ENCODE assay signal across 8 cellular contexts in the genomic region with DNA sequence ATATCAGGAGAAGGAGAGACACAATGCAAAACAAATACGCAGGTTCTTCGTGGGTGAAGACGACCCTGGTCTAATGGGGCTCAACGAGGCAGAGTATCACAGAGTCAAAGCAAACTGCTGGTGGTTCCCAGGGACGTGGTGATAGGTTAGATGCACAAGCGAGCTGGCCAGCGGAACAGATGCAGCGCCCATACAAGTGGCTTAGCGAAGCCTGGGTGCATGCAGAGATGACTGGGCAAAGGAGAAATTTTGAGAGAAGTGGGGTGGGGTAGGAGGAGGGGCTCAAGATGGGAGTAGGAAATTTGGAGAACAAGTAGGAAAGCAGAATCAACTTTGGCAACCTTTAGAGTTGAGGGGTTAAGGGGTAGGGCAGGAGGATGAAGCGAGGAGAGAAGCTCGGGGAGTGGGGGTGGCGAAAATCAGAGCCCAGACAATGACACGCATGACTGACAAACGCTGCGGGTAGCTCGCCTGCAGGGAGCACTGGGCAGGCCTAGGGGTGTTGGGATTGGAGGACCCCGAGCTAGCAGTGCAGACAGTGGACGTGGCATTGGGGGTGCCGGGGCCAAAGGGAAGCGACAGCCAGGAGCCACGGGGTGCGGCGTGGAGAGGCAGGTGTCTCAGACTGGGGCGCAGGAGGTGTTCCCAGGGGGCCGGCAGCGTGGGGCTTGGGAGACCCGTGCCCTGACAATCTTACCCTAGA. TPM values are rescaled to one million over a fixed set of nuclear protein-coding genes. Genes with fewer than 3 reads are reported as not detected.
DNase-seq lines count a peak whose midpoint lies in the region; TF ChIP-seq lines count a peak whose summit lies in the region.

No MANE protein-coding gene starts in this region.

- intact Hi-C loops in dorsolateral prefrontal cortex (cut with DNase I), result loop anchor here (2.0 to 10.0 kb wide), 3 partner anchors 122 to 1036 kb away; partner anchors contain the start of genes LTBP1 (in 1 of the 2) and RASGRP3 (in 1 of the 2)

- H3K4me3 ChIP-seq in GM12865 (ENCODE audit: low read depth, low read length) (peak overlapping the region; percentile 68), GM23248 (peak overlapping the region; percentile 82), dorsolateral prefrontal cortex (peak overlapping the region; percentile 68 to 99 (median 93))

- peak overlapping the region; percentile 96 for H3K4me2 ChIP-seq in GM23248 (ENCODE audit: unreplicated experiment)

- no peak for TF ChIP-seq CTCF in GM12865 (IDR thresholded peaks at IDR 0.05; ENCODE audit: insufficient read depth, low read depth, low read length, missing control alignments)
- no peak for TF ChIP-seq CTCF in dorsolateral prefrontal cortex (IDR thresholded peaks at IDR 0.05 in 54 of 56, conservative IDR thresholded peaks at IDR 0.05 in 2 of 56; ENCODE audit: low read depth in 1 of 56, partially characterized antibody in 56 of 56)

- peaks cover 52% of the 10 kb centered on the region for H3K79me2 ChIP-seq in GM23248 (ENCODE audit: insufficient read depth)

- no peaks in the 10 kb centered on the region for H3K27me3 ChIP-seq in GM23248 (replicated peaks; ENCODE audit: insufficient read depth)
- no peaks in the 10 kb centered on the region for H3K27me3 ChIP-seq in dorsolateral prefrontal cortex

- peaks cover 13% of the 10 kb centered on the region for H3K36me3 ChIP-seq in GM23248 (ENCODE audit: low read depth)

- H3F3A ChIP-seq in GM23248 (ENCODE audit: insufficient read depth), result no peaks in the 10 kb centered on the region

- peak overlapping the region; percentile 86 for H3K27ac ChIP-seq in GM23248
- H3K27ac ChIP-seq in dorsolateral prefrontal cortex, result peak overlapping the region in 56 of 59 donors; percentile 31 to 95 (median 84)

- no peaks in the 10 kb centered on the region for H3K9me2 ChIP-seq in GM23248 (ENCODE audit: insufficient read depth)

- no peaks in the 10 kb centered on the region for H4K20me1 ChIP-seq in GM23248 (ENCODE audit: insufficient read depth)

- H3K9ac ChIP-seq in GM23248, result peak overlapping the region; percentile 94

- peak overlapping the region; percentile 94 for H2AFZ ChIP-seq in GM23248

- 0 to 1% methylated on average over 26 of the region's 27 CpGs for WGBS in GM23248 (ENCODE audit: low coverage in 1 of 2, low lambda C conversion rate in 2 of 2, missing lambda C conversion rate in 2 of 2), 2 experiments

- in situ Hi-C loops in GM23248 (cut with MboI), result loop anchor here (25.0 kb wide), 3 partner anchors 311 to 811 kb away; no protein-coding TSS in a partner anchor
- in situ Hi-C loops in KBM-7 (cut with MboI; ENCODE audit: low pct_unique_long_range_greater_than_20kb, low sequenced_read_pairs), result no loop called here

- peaks cover 42% of the 10 kb centered on the region for H3K4me1 ChIP-seq in GM23248 (ENCODE audit: insufficient read depth)

- peak; percentile 85 for DNase-seq in GM12865 (ENCODE audit: low read depth)
- peak; percentile 81 for DNase-seq in GM23248
- DNase-seq in KBM-7, result peak; percentile 45
- DNase-seq in activated CD4-positive, CD25-positive, alpha-beta regulatory T cell (lab: John Stamatoyannopoulos, UW), result peak in 3 of 4 experiments; percentile 4 to 46 (median 42)
- peak in 5 of 10 donors; percentile 23 to 66 (median 41) for DNase-seq in dorsolateral prefrontal cortex
- peak; percentile 52 to 64 for DNase-seq in lung microvascular endothelial cell (ENCODE audit: low read depth in 2 of 2)
- peak; percentile 21 to 56 for DNase-seq in stimulated activated CD8-positive, alpha-beta memory T cell treated with anti-CD3 and anti-CD28 coated beads, Interleukin-7, amount 100 ng/mL, for 48 hours (ENCODE audit: extremely low read depth in 1 of 2, low read depth in 1 of 2)
- DNase-seq in MV-4-11 (lab: John Stamatoyannopoulos, UW), result no peak

- no peaks in the 10 kb centered on the region for H3K9me3 ChIP-seq in GM23248 (ENCODE audit: low read depth)

RNA-seq across cellular contexts. Expression of gene FAM98A, which starts 0.5 kb away (rescaled TPM):
- total RNA-seq in GM23248 (2014; rRNA removed; shearing (Covaris generic)), result 24.2 and 29.2 TPM in 2 replicates
- 86.7 and 87.1 TPM in 2 replicates for polyA plus RNA-seq in GM23248 (2016; fragmentation: Nextera tagmentation; extraction: Ambion mirVana)
- 100 to 1,000 TPM in 3 of 120 experiments, 10 to 100 TPM in 117; 32.7 to 127 (median 73.1) TPM for total RNA-seq in dorsolateral prefrontal cortex
- 12.9 and 15.5 TPM in 2 replicates for total RNA-seq in lung microvascular endothelial cell
